8 cellular contexts compared by ENCODE assay signal in genomic region chr6:13711384-13711725, GRCh38. TPM values are rescaled to one million over a fixed set of nuclear protein-coding genes. Genes with fewer than 3 reads are reported as not detected.
A peak's percentile ranks its signal among the peaks of the same experiment; 100 is the strongest.
DNase-seq lines count a peak whose midpoint lies in the region; ATAC-seq and TF ChIP-seq lines count a peak whose summit lies in the region.

No MANE protein-coding gene starts in this region.

- intact Hi-C loops in left colon (cut with DNase I, micrococcal nuclease): no loop called here
- intact Hi-C loops in thyroid gland (cut with DNase I): loop anchor here (5.0 kb wide), 2 partner anchors 94 to 101 kb away; partner anchors contain the start of genes MCUR1 and NOL7

- H3K27ac ChIP-seq in angular gyrus (ENCODE audit: low read depth, low read length) (peak overlapping the region; percentile 71), thyroid gland (peak overlapping the region; percentile 68 to 97 (median 80))

- peak overlapping the region; percentile 71 for H3K27ac Mint-ChIP-seq in activated CD8-positive, alpha-beta memory T cell treated with anti-CD3 and anti-CD28 coated beads, Interleukin-2, amount 10 ng/mL, durations not matched to agents 7 days and 5 days

- H3K4me1 ChIP-seq in thyroid gland: peaks cover 15 to 20% of the 10 kb centered on the region in 2 donors

- H3K36me3 ChIP-seq in thyroid gland: no peaks in the 10 kb centered on the region

- peaks cover 7% of the 10 kb centered on the region for H3K9me3 Mint-ChIP-seq in activated CD8-positive, alpha-beta memory T cell treated with anti-CD3 and anti-CD28 coated beads, Interleukin-2, amount 10 ng/mL, durations not matched to agents 7 days and 5 days (ENCODE audit: low read depth)

- ATAC-seq in activated CD8-positive, alpha-beta memory T cell treated with anti-CD3 and anti-CD28 coated beads, Interleukin-2, amount 10 ng/mL, durations not matched to agents 7 days and 5 days: peak; percentile 59
- peak; percentile 64 for ATAC-seq in HG02759 (IDR thresholded peaks at IDR 0.05; ENCODE audit: unreplicated experiment)
- peak; percentile 50 for ATAC-seq in left colon

- peak overlapping the region; percentile 50 for H3K4me3 Mint-ChIP-seq in activated CD8-positive, alpha-beta memory T cell treated with anti-CD3 and anti-CD28 coated beads, Interleukin-2, amount 10 ng/mL, durations not matched to agents 7 days and 5 days

- peaks cover 25% of the 10 kb centered on the region for H3K36me3 Mint-ChIP-seq in activated CD8-positive, alpha-beta memory T cell treated with anti-CD3 and anti-CD28 coated beads, Interleukin-2, amount 10 ng/mL, durations not matched to agents 7 days and 5 days

- WGBS in thyroid gland, 2 donors: 0% methylated on average over 3 to 11 of the region's 49 CpGs

- peak in 2 of 6 experiments; percentile 26 for TF ChIP-seq CTCF in thyroid gland (IDR thresholded peaks at IDR 0.05)

- H3K9me3 ChIP-seq in thyroid gland: no peaks in the 10 kb centered on the region

- TF ChIP-seq POLR2A in thyroid gland (IDR thresholded peaks at IDR 0.05): no peak

- peaks cover 53% of the 10 kb centered on the region for H3K4me1 Mint-ChIP-seq in activated CD8-positive, alpha-beta memory T cell treated with anti-CD3 and anti-CD28 coated beads, Interleukin-2, amount 10 ng/mL, durations not matched to agents 7 days and 5 days

- peak; percentile 80 for DNase-seq in activated CD8-positive, alpha-beta memory T cell treated with anti-CD3 and anti-CD28 coated beads, Interleukin-2, amount 10 ng/mL, durations not matched to agents 7 days and 5 days
- DNase-seq in activated CD8-positive, alpha-beta memory T cell treated with anti-CD3 and anti-CD28 coated beads for 24 hours: no peak
- peak; percentile 50 for DNase-seq in NCI-H82 treated with DMSO at 0.1 percent for 48 hours (lab: John Stamatoyannopoulos, UW; ENCODE audit: unreplicated experiment)
- DNase-seq in left colon: peak in 1 of 2 donors; percentile 79
- DNase-seq in thyroid gland: no peak
- DNase-seq in Ammon's horn (ENCODE audit: low spot score): no peak

- CTCF ChIA-PET in activated CD8-positive, alpha-beta memory T cell treated with anti-CD3 and anti-CD28 coated beads, Interleukin-2, amount 10 ng/mL, durations not matched to agents 7 days and 5 days (lab: Charles Lee): interaction anchor here (0.9 to 2.6 kb wide), 11 partner anchors 16 to 355 kb away, joined by 3 to 14 read pairs (median 6); partner anchors contain the start of genes NOL7 and SIRT5

- no peaks in the 10 kb centered on the region for H3K27me3 ChIP-seq in thyroid gland

- peak overlapping the region; percentile 27 to 71 (median 40) for H3K4me3 ChIP-seq in thyroid gland (replicated peaks in 1 of 3)

- H3K27me3 Mint-ChIP-seq in activated CD8-positive, alpha-beta memory T cell treated with anti-CD3 and anti-CD28 coated beads, Interleukin-2, amount 10 ng/mL, durations not matched to agents 7 days and 5 days: no peaks in the 10 kb centered on the region

RNA-seq across cellular contexts. Expression of gene RANBP9, which starts 0.3 kb away (rescaled TPM):
- 10 to 100 TPM; 57.2 to 74.3 TPM for total RNA-seq in activated CD8-positive, alpha-beta memory T cell treated with anti-CD3 and anti-CD28 coated beads, Interleukin-2, amount 10 ng/mL, durations not matched to agents 7 days and 5 days
- total RNA-seq in left colon: 10 to 100 TPM; 32.5 to 33.9 TPM
- total RNA-seq in thyroid gland: 10 to 100 TPM; 26.8 to 42.6 (median 32.4) TPM

Comparison
In these comparisons a context has a peak if more than half of its experiments do, and no peak if none do; other contexts are left out.
1. DNase-seq: peak in activated CD8-positive, alpha-beta memory T cell treated with anti-CD3 and anti-CD28 coated beads, Interleukin-2, amount 10 ng/mL, durations not matched to agents 7 days and 5 days (single experiment) and NCI-H82 treated with DMSO at 0.1 percent for 48 hours (single experiment); none in activated CD8-positive, alpha-beta memory T cell treated with anti-CD3 and anti-CD28 coated beads for 24 hours (single experiment), thyroid gland (0 of 2) and Ammon's horn (single experiment).
2. Peak in every context shown above with its lines, with median percentiles within 50 percentile points of each other: ATAC-seq.